In genomic region chr15:31473384-31474058, GRCh38 we compare ENCODE assay signal across 10 cellular contexts.
A peak's percentile ranks its signal among the peaks of the same experiment; 100 is the strongest.
DNase-seq lines count a peak whose midpoint lies in the region; ATAC-seq, FAIRE-seq and TF ChIP-seq lines count a peak whose summit lies in the region.
"Had no signal": no experiment of that assay in that cellular context is flagged by ENCODE, and none has a peak within 500 bp of the region (broad histone marks: within the 10 kb centered on the region; RNA-seq: fewer than 3 reads in every experiment).

No MANE protein-coding gene starts in this region.

- peak overlapping the region; percentile 88 for H2AFZ ChIP-seq in GM12878 (ENCODE audit: control insufficient read depth, low read depth, low read length)
- no peak overlapping the region for H2AFZ ChIP-seq in H9 (ENCODE audit: low read length)

- RAD21 ChIA-PET in GM12878 (lab: Charles Lee; ENCODE audit: unreplicated experiment): interaction anchor here (0.7 to 6.6 kb wide), 22 partner anchors 10 to 274 kb away, joined by 3 to 83 read pairs (median 4); no protein-coding TSS in a partner anchor

- H2BK5ac ChIP-seq in H9 (ENCODE audit: insufficient read length, low read length): no peak overlapping the region

- TF ChIP-seq CTCF in GM12878 (IDR thresholded peaks at IDR 0.05 in 2 of 3, conservative IDR thresholded peaks at IDR 0.05 in 1 of 3; ENCODE audit: control insufficient read depth in 2 of 3, extremely low read depth in 1 of 3, insufficient read depth in 1 of 3, low read depth in 3 of 3, low read length in 3 of 3) (no peak), H9 (conservative IDR thresholded peaks at IDR 0.05) (no peak)

- WGBS in GM12878 (ENCODE audit: insufficient coverage, insufficient replicate concordance, low lambda C conversion rate, missing lambda C conversion rate): 38% methylated on average over 6 of the region's 6 CpGs
- no CpG with 5 or more reads among the region's 6 CpGs for WGBS in H9 (ENCODE audit: extremely low coverage, insufficient read length, low lambda C conversion rate)

- BruUV-seq in GM12878 (replicated peaks; lab: Mats Ljungman, UMichigan): TSS peak; percentile 91

- peak overlapping the region; percentile 86 for H3K4me2 ChIP-seq in GM12878 (ENCODE audit: control insufficient read depth, insufficient read depth)
- no peak overlapping the region for H3K4me2 ChIP-seq in H9 (ENCODE audit: insufficient read depth, insufficient read length, low read length)

- H3K36me3 Mint-ChIP-seq in H9 (ENCODE audit: insufficient read depth in 1 of 3, low read depth in 3 of 3): no peaks in the 10 kb centered on the region

- no peaks in the 10 kb centered on the region for H3K27me3 ChIP-seq in GM12878 (replicated peaks in 1 of 2; ENCODE audit: control insufficient read depth in 2 of 2, insufficient read depth in 2 of 2, low read length in 1 of 2)
- no peaks in the 10 kb centered on the region for H3K27me3 ChIP-seq in H9 (ENCODE audit: insufficient read depth, low read length)

- H3K4me1 ChIP-seq in GM12878 (ENCODE audit: control insufficient read depth, insufficient read depth, low read length) (peaks cover 37% of the 10 kb centered on the region), H9 (ENCODE audit: insufficient read depth, low read length) (no peaks in the 10 kb centered on the region)

- DNase-seq in GM18507 (ENCODE audit: extremely low spot score, insufficient read length, low read depth) (no peak), GM12878 (ENCODE audit: low read depth, low spot score) (no peak), sciatic nerve (ENCODE audit: low spot score) (no peak), NCI-H2227 treated with DMSO at 0.1 percent for 48 hours (lab: John Stamatoyannopoulos, UW) (no peak), H9 (no peak), amniotic stem cell (lab: John Stamatoyannopoulos, UW) (no peak)
- DNase-seq in stimulated activated CD4-positive, alpha-beta T cell treated with anti-CD3 and anti-CD28 coated beads, Interleukin-12 subunit alpha, Interleukin-12 subunit beta, amount 100 ng/mL, for 4 hours: no peak
- DNase-seq: WERI-Rb-1 had no signal

- POLR2A ChIA-PET in GM12878 (lab: Charles Lee): interaction anchor here (0.5 to 2.5 kb wide), 11 partner anchors 13 to 380 kb away, joined by 3 to 15 read pairs (median 4); partner anchors contain the start of gene KLF13

- H3K27ac Mint-ChIP-seq in H9: no peak overlapping the region

- H2BK15ac ChIP-seq in H9 (ENCODE audit: low read depth, low read length): no peak overlapping the region

- no peak for TF ChIP-seq RAD21 in GM12878 (IDR thresholded peaks at IDR 0.05; ENCODE audit: insufficient read depth, low read depth, low read length)

- no peak overlapping the region for H3T11ph ChIP-seq in H9 (ENCODE audit: low read length)

- ATAC-seq in HG02938 (IDR thresholded peaks at IDR 0.05; ENCODE audit: unreplicated experiment) (peak; percentile 13), GM12878 (peak; percentile 58), sciatic nerve (peak; percentile 17)

- H3K4me3 ChIP-seq in GM12878: peak overlapping the region; percentile 50

- no peak overlapping the region for H3K4me3 Mint-ChIP-seq in H9

- H4K8ac ChIP-seq in H9 (replicated peaks; ENCODE audit: insufficient read length, low read depth, low read length): no peak overlapping the region

- peaks cover 8 to 12% of the 10 kb centered on the region in 2 experiments for H3K4me1 Mint-ChIP-seq in H9

- H3K23ac ChIP-seq in H9 (ENCODE audit: insufficient read length, low read depth, low read length): no peak overlapping the region

- H3K9me3 Mint-ChIP-seq in H9: no peaks in the 10 kb centered on the region

- H3K9me3 ChIP-seq in GM12878 (replicated peaks; ENCODE audit: control insufficient read depth, insufficient read depth, low read length) (no peaks in the 10 kb centered on the region), H9 (ENCODE audit: control insufficient read depth, low read depth, low read length) (no peaks in the 10 kb centered on the region)

- no peak overlapping the region for H4K5ac ChIP-seq in H9 (ENCODE audit: insufficient read length, low read depth, low read length)

- no peak overlapping the region for H2BK12ac ChIP-seq in H9 (ENCODE audit: insufficient read length, low read depth, low read length)

- CTCF ChIA-PET in GM12878 (lab: Yijun Ruan, JAX): interaction anchor here (1.1 to 10.7 kb wide), 11 partner anchors 9 to 580 kb away, joined by 3 to 122 read pairs (median 5); no protein-coding TSS in a partner anchor

- H4K91ac ChIP-seq in H9 (ENCODE audit: insufficient read length, low read depth, low read length): no peak overlapping the region

- no peaks in the 10 kb centered on the region for H3K36me3 ChIP-seq in GM12878 (ENCODE audit: control insufficient read depth in 2 of 2, insufficient read depth in 2 of 2, low read length in 1 of 2)
- H3K36me3 ChIP-seq: WERI-Rb-1 had no signal

- H2BK120ac ChIP-seq in H9 (ENCODE audit: low read depth, low read length, poor library complexity, severe bottlenecking): no peak overlapping the region

- H3K79me2 ChIP-seq in GM12878 (ENCODE audit: control insufficient read depth, insufficient read depth, low read length) (no peaks in the 10 kb centered on the region), H9 (ENCODE audit: insufficient read depth, low read length) (no peaks in the 10 kb centered on the region)

- H4K20me1 ChIP-seq in GM12878 (ENCODE audit: control insufficient read depth, insufficient read depth): no peaks in the 10 kb centered on the region
- H4K20me1 ChIP-seq in H9 (ENCODE audit: control insufficient read depth, insufficient read depth, insufficient read length): no peaks in the 10 kb centered on the region

- no peak for TF ChIP-seq EP300 in GM12878 (IDR thresholded peaks at IDR 0.05; ENCODE audit: borderline replicate concordance in 1 of 2, control insufficient read depth in 1 of 2, low read depth in 2 of 2, low read length in 2 of 2)

- no peak overlapping the region for H3K14ac ChIP-seq in H9 (ENCODE audit: insufficient read depth, low read length)

- H2BK20ac ChIP-seq in H9 (ENCODE audit: low read depth, low read length, poor library complexity, severe bottlenecking): no peak overlapping the region

- H3K56ac ChIP-seq in H9 (ENCODE audit: insufficient read length, low read depth, low read length): no peak overlapping the region

- no peaks in the 10 kb centered on the region for H3K79me1 ChIP-seq in H9 (ENCODE audit: insufficient read depth, low read depth, low read length, poor library complexity, severe bottlenecking)

- peak overlapping the region; percentile 70 for H3K9ac ChIP-seq in GM12878 (ENCODE audit: control insufficient read depth, insufficient read depth, low read length)
- no peak overlapping the region for H3K9ac ChIP-seq in H9 (ENCODE audit: extremely low read depth, insufficient read length, low read length)

- SMC1A ChIA-PET in GM12878 (lab: Charles Lee; ENCODE audit: uncharacterized antibody, unreplicated experiment): interaction anchor here (0.6 to 7.0 kb wide), 21 partner anchors 9 to 615 kb away, joined by 3 to 48 read pairs (median 4); no protein-coding TSS in a partner anchor

- H3K27me3 Mint-ChIP-seq in H9 (ENCODE audit: low read depth): peaks cover 5% of the 10 kb centered on the region; the same call in 1 of the 2 replicates

- no peak overlapping the region for H2AK5ac ChIP-seq in H9 (ENCODE audit: insufficient read length, low read length)

- intact Hi-C loops in GM12878 (cut with micrococcal nuclease; ENCODE audit: unreplicated experiment): loop anchor here (5.0 kb wide), 1 partner anchor 36 kb away; no protein-coding TSS in a partner anchor
- intact Hi-C loops in sciatic nerve (cut with DNase I): no loop called here

- in situ Hi-C loops in GM12878 (cut with MboI): no loop called here

- no peaks in the 10 kb centered on the region for H3K23me2 ChIP-seq in H9 (ENCODE audit: insufficient read length, low read depth, low read length, poor library complexity, severe bottlenecking)

- no peak overlapping the region for H3K18ac ChIP-seq in H9 (ENCODE audit: insufficient read length, low read depth, low read length)

- FAIRE-seq in GM18507 (lab: Jason Lieb, UNC): peak; percentile 56
- no peak for FAIRE-seq in GM12878 (lab: Jason Lieb, UNC)
- FAIRE-seq: islet of Langerhans had no signal

- TF ChIP-seq POLR2A in GM12878 (IDR thresholded peaks at IDR 0.05; ENCODE audit: low read depth, low read length): no peak; the same call in 1 of the 2 replicates

- H3K27ac ChIP-seq in GM12878 (ENCODE audit: control insufficient read depth, insufficient read depth) (peak overlapping the region; percentile 92), H9 (ENCODE audit: insufficient read length, low read depth, low read length) (no peak overlapping the region)
- H3K27ac ChIP-seq: WERI-Rb-1 had no signal

- no peak overlapping the region for H3K4ac ChIP-seq in H9 (ENCODE audit: low read depth, low read length)

TF ChIP-seq in GM12878, 131 proteins besides CTCF, POLR2A, EP300 and RAD21 (continues in another document):
- TF ChIP-seq CBFB (IDR thresholded peaks at IDR 0.05; ENCODE audit: low read depth) (0 out of 2 replicates have a peak, but pooled peaks have one; percentile 5), WRNIP1 (IDR thresholded peaks at IDR 0.05; ENCODE audit: borderline replicate concordance, low read depth, low read length) (no peak), RELB (IDR thresholded peaks at IDR 0.05; ENCODE audit: low read depth) (no peak), MEF2A (IDR thresholded peaks at IDR 0.05; ENCODE audit: insufficient read depth, low read depth, low read length) (no peak), USF1 (IDR thresholded peaks at IDR 0.05; ENCODE audit: borderline replicate concordance, extremely low read length, insufficient read depth, low read depth, low read length) (no peak), IKZF2 (IDR thresholded peaks at IDR 0.05) (no peak), POLR2AphosphoS5 (IDR thresholded peaks at IDR 0.05; ENCODE audit: low read length) (no peak), NR2F1 (conservative IDR thresholded peaks at IDR 0.05) (0 out of 2 replicates have a peak, but pooled peaks have one; percentile 6)
